21 cellular contexts compared by ENCODE assay signal in genomic region chr3:33006571-33007286, GRCh38. TPM values are rescaled to one million over a fixed set of nuclear protein-coding genes. Genes with fewer than 3 reads are reported as not detected.
DNase-seq lines count a peak whose midpoint lies in the region; ATAC-seq and TF ChIP-seq lines count a peak whose summit lies in the region.
"Had no signal": no experiment of that assay in that cellular context is flagged by ENCODE, and none has a peak within 500 bp of the region (broad histone marks: within the 10 kb centered on the region; RNA-seq: fewer than 3 reads in every experiment).

No MANE protein-coding gene starts in this region.

- peaks cover 15% of the 10 kb centered on the region for H3K9me3 Mint-ChIP-seq in T-helper 2 cell treated with Interferon-gamma antibody and Interleukin-4, amounts not matched to agents 5 μg/mL and 100 μg/mL, for 36 hours
- peaks cover 0 to 5% of the 10 kb centered on the region in 2 donors for H3K9me3 Mint-ChIP-seq in stimulated activated naive CD8-positive, alpha-beta T cell treated with anti-CD3 and anti-CD28 coated beads, Interleukin-15, amount 100 ng/mL, for 72 hours
- no peaks in the 10 kb centered on the region for H3K9me3 Mint-ChIP-seq in naive thymus-derived CD8-positive, alpha-beta T cell
- H3K9me3 Mint-ChIP-seq: IgD-negative memory B cell had no signal

- DNase-seq in stimulated activated CD4-positive, alpha-beta T cell treated with anti-CD3 and anti-CD28 coated beads, Interleukin-2, amount 100 ng/mL, for 24 hours = peak; percentile 30 to 43
- no peak for DNase-seq in stimulated activated CD4-positive, alpha-beta T cell treated with anti-CD3 and anti-CD28 coated beads, Interleukin-15, amount 100 ng/mL, for 24 hours
- peak; percentile 58 for DNase-seq in T-helper 2 cell treated with Interferon-gamma antibody and Interleukin-4, amounts not matched to agents 5 μg/mL and 100 μg/mL, for 36 hours (ENCODE audit: low spot score)
- peak; percentile 20 for DNase-seq in fibroblast of the aortic adventitia (ENCODE audit: low read depth)
- peak in 1 of 2 donors; percentile 32 for DNase-seq in stimulated activated naive CD8-positive, alpha-beta T cell treated with anti-CD3 and anti-CD28 coated beads, Interleukin-15, amount 100 ng/mL, for 72 hours
- DNase-seq in naive thymus-derived CD8-positive, alpha-beta T cell = no peak
- DNase-seq in GM13977 (ENCODE audit: low spot score) = no peak
- DNase-seq: AML-193, anterior cingulate cortex, GF-D8, GM23248, kidney, MV-4-11, NCI-H1930, NCI-H446, nucleus accumbens had no signal

- H3K36me3 Mint-ChIP-seq in T-helper 2 cell treated with Interferon-gamma antibody and Interleukin-4, amounts not matched to agents 5 μg/mL and 100 μg/mL, for 36 hours (ENCODE audit: low read depth) = peaks cover 48% of the 10 kb centered on the region
- H3K36me3 Mint-ChIP-seq in naive thymus-derived CD8-positive, alpha-beta T cell = peaks cover 2 to 32% (median 26%) of the 10 kb centered on the region in 3 donors

- no peak overlapping the region for H3K4me3 Mint-ChIP-seq in T-helper 2 cell treated with Interferon-gamma antibody and Interleukin-4, amounts not matched to agents 5 μg/mL and 100 μg/mL, for 36 hours
- no peak overlapping the region for H3K4me3 Mint-ChIP-seq in stimulated activated naive CD8-positive, alpha-beta T cell treated with anti-CD3 and anti-CD28 coated beads, Interleukin-15, amount 100 ng/mL, for 72 hours
- no peak overlapping the region for H3K4me3 Mint-ChIP-seq in naive thymus-derived CD8-positive, alpha-beta T cell
- H3K4me3 Mint-ChIP-seq: endodermal cell had no signal

- no peak overlapping the region for H3K27ac Mint-ChIP-seq in T-helper 2 cell treated with Interferon-gamma antibody and Interleukin-4, amounts not matched to agents 5 μg/mL and 100 μg/mL, for 36 hours
- no peak overlapping the region for H3K27ac Mint-ChIP-seq in stimulated activated naive CD8-positive, alpha-beta T cell treated with anti-CD3 and anti-CD28 coated beads, Interleukin-15, amount 100 ng/mL, for 72 hours
- no peak overlapping the region for H3K27ac Mint-ChIP-seq in naive thymus-derived CD8-positive, alpha-beta T cell
- H3K27ac Mint-ChIP-seq: endodermal cell, IgD-negative memory B cell had no signal

- no peak overlapping the region for H3K4me3 ChIP-seq in fibroblast of the aortic adventitia (ENCODE audit: low read depth, low read length)
- H3K4me3 ChIP-seq: GM23248, hepatocyte, thoracic aorta had no signal

- in situ Hi-C loops in GM13977 (cut with MboI; ENCODE audit: low pct_unique_long_range_greater_than_20kb, low sequenced_read_pairs, unreplicated experiment) = no loop called here

- POLR2A ChIA-PET in naive thymus-derived CD8-positive, alpha-beta T cell (lab: Charles Lee) = no interaction called here

- H3K4me1 Mint-ChIP-seq in T-helper 2 cell treated with Interferon-gamma antibody and Interleukin-4, amounts not matched to agents 5 μg/mL and 100 μg/mL, for 36 hours (ENCODE audit: low read depth) = peaks cover 41% of the 10 kb centered on the region
- H3K4me1 Mint-ChIP-seq in stimulated activated naive CD8-positive, alpha-beta T cell treated with anti-CD3 and anti-CD28 coated beads, Interleukin-15, amount 100 ng/mL, for 72 hours = peaks cover 42% of the 10 kb centered on the region
- peaks cover 10 to 24% (median 16%) of the 10 kb centered on the region in 4 donors for H3K4me1 Mint-ChIP-seq in naive thymus-derived CD8-positive, alpha-beta T cell

- no peaks in the 10 kb centered on the region for H3K27me3 Mint-ChIP-seq in T-helper 2 cell treated with Interferon-gamma antibody and Interleukin-4, amounts not matched to agents 5 μg/mL and 100 μg/mL, for 36 hours (ENCODE audit: low read depth)
- no peaks in the 10 kb centered on the region for H3K27me3 Mint-ChIP-seq in stimulated activated naive CD8-positive, alpha-beta T cell treated with anti-CD3 and anti-CD28 coated beads, Interleukin-15, amount 100 ng/mL, for 72 hours
- no peaks in the 10 kb centered on the region for H3K27me3 Mint-ChIP-seq in naive thymus-derived CD8-positive, alpha-beta T cell
- H3K27me3 Mint-ChIP-seq: IgD-negative memory B cell had no signal

- ATAC-seq in stimulated activated naive CD8-positive, alpha-beta T cell treated with anti-CD3 and anti-CD28 coated beads, Interleukin-15, amount 100 ng/mL, for 72 hours = peak; percentile 90
- ATAC-seq in naive thymus-derived CD8-positive, alpha-beta T cell = no peak
- ATAC-seq in HG03175 (IDR thresholded peaks at IDR 0.05; ENCODE audit: unreplicated experiment) = no peak

- TF ChIP-seq CTCF in fibroblast of the aortic adventitia (IDR thresholded peaks at IDR 0.05; ENCODE audit: insufficient read depth, low read length) (no peak), GM13977 (IDR thresholded peaks at IDR 0.05; ENCODE audit: extremely low read depth, insufficient read depth, missing control alignments) (no peak)

RNA-seq across cellular contexts. Expression of gene CCR4, which starts 55.3 kb away (rescaled TPM):
- total RNA-seq in fibroblast of the aortic adventitia (ENCODE audit: low replicate concordance) = under 0.01 TPM in 1 of 2 replicates, not detected in the other
- under 1 TPM; 0.16 to 0.23 TPM for total RNA-seq in naive thymus-derived CD8-positive, alpha-beta T cell
- polyA plus RNA-seq in naive thymus-derived CD8-positive, alpha-beta T cell = under 1 TPM in 2 of 3 donors, not detected in 1; 0.09 TPM
- total RNA-seq: GM23248 had no signal
- polyA plus RNA-seq: GM23248, hepatocyte, IgD-negative memory B cell had no signal

Comparison
In these comparisons a context has a peak if more than half of its experiments do, and no peak if none do; other contexts are left out.
1. DNase-seq: peak in stimulated activated CD4-positive, alpha-beta T cell treated with anti-CD3 and anti-CD28 coated beads, Interleukin-2, amount 100 ng/mL, for 24 hours (2 of 2), T-helper 2 cell treated with Interferon-gamma antibody and Interleukin-4, amounts not matched to agents 5 μg/mL and 100 μg/mL, for 36 hours (single experiment) and fibroblast of the aortic adventitia (single experiment); none in stimulated activated CD4-positive, alpha-beta T cell treated with anti-CD3 and anti-CD28 coated beads, Interleukin-15, amount 100 ng/mL, for 24 hours (single experiment), naive thymus-derived CD8-positive, alpha-beta T cell (0 of 10) and GM13977 (single experiment).